2 cellular contexts compared by ENCODE assay signal in genomic region chr10:79071535-79071923, GRCh38.
TF ChIP-seq lines count a peak whose summit lies in the region.

No MANE protein-coding gene starts in this region.

TF ChIP-seq in SK-N-SH, 30 proteins besides CTCF, POLR2A, EP300 and RAD21 (continued from another document):
- TF ChIP-seq IRF3 (IDR thresholded peaks at IDR 0.05; ENCODE audit: low read depth, low read length) (no peak), FOSL2 (IDR thresholded peaks at IDR 0.05; ENCODE audit: borderline replicate concordance, low read depth) (no peak), FOXJ3 (CRISPR knock-in tag; IDR thresholded peaks at IDR 0.05) (no peak)

TF ChIP-seq in SK-N-SH treated with all-trans-retinoic acid at 6 μM for 48 hours, 23 proteins besides CTCF, POLR2A, EP300 and RAD21 (continued from another document):
- TF ChIP-seq POU6F1 (CRISPR knock-in tag; IDR thresholded peaks at IDR 0.05; ENCODE audit: borderline replicate concordance, low read depth) = no peak
- no peak for TF ChIP-seq RARB (CRISPR knock-in tag; IDR thresholded peaks at IDR 0.05)
- TF ChIP-seq TOX (CRISPR knock-in tag; IDR thresholded peaks at IDR 0.05; ENCODE audit: borderline replicate concordance) = no peak
- TF ChIP-seq, protein P1, sequence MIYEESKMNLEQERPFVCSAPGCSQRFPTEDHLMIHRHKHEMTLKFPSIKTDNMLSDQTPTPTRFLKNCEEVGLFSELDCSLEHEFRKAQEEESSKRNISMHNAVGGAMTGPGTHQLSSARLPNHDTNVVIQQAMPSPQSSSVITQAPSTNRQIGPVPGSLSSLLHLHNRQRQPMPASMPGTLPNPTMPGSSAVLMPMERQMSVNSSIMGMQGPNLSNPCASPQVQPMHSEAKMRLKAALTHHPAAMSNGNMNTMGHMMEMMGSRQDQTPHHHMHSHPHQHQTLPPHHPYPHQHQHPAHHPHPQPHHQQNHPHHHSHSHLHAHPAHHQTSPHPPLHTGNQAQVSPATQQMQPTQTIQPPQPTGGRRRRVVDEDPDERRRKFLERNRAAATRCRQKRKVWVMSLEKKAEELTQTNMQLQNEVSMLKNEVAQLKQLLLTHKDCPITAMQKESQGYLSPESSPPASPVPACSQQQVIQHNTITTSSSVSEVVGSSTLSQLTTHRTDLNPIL (CRISPR knock-in tag; IDR thresholded peaks at IDR 0.05; ENCODE audit: low read depth) = no peak
